Comparison of ENCODE assay signal across 11 cellular contexts in genomic region chr22:39469681-39470461, GRCh38. TPM values are rescaled to one million over a fixed set of nuclear protein-coding genes. Genes with fewer than 3 reads are reported as not detected.
DNase-seq lines count a peak whose midpoint lies in the region; ATAC-seq and TF ChIP-seq lines count a peak whose summit lies in the region.
"Had no signal": no experiment of that assay in that cellular context is flagged by ENCODE, and none has a peak within 500 bp of the region (broad histone marks: within the 10 kb centered on the region; RNA-seq: fewer than 3 reads in every experiment).

No MANE protein-coding gene starts in this region.

- no peak overlapping the region for H3K4me2 ChIP-seq in PC-9

- no TSS peak for BruUV-seq in PC-9 (replicated peaks; lab: Mats Ljungman, UMichigan)

- H3K9me2 ChIP-seq in PC-9 (ENCODE audit: insufficient read depth): no peaks in the 10 kb centered on the region

- intact Hi-C loops in left lung (cut with DNase I): no loop called here
- intact Hi-C loops in PC-9 (cut with micrococcal nuclease; ENCODE audit: unreplicated experiment): loop anchor here (5.0 kb wide), 1 partner anchor 33 kb away; no protein-coding TSS in a partner anchor

- no peaks in the 10 kb centered on the region for H4K20me1 ChIP-seq in PC-9 (ENCODE audit: insufficient read depth)

- POLR2A ChIA-PET in PC-9 (lab: Charles Lee; ENCODE audit: unreplicated experiment): no interaction called here

- H3K27ac ChIP-seq in HL-60 (replicated peaks) (peak overlapping the region; percentile 38), cingulate gyrus (ENCODE audit: low read depth, low read length) (peak overlapping the region; percentile 100), left lung (peak overlapping the region in 1 of 2 donors; percentile 69), PC-9 (no peak overlapping the region)
- H3K27ac ChIP-seq: brain microvascular endothelial cell had no signal

- DNase-seq in Ammon's horn (ENCODE audit: low spot score): peak; percentile 94
- DNase-seq in HL-60 (ENCODE audit: low read depth in 1 of 2, low spot score in 1 of 2): no peak
- peak; percentile 18 for DNase-seq in myocyte (ENCODE audit: low read depth)
- DNase-seq in NCI-H1436 (lab: John Stamatoyannopoulos, UW): no peak
- no peak for DNase-seq in left lung
- DNase-seq in NCI-H748 treated with DMSO at 0.1 percent for 48 hours (lab: John Stamatoyannopoulos, UW): no peak
- no peak for DNase-seq in PC-9
- DNase-seq: brain microvascular endothelial cell had no signal

- H3F3A ChIP-seq in PC-9 (ENCODE audit: insufficient read depth, low read depth): no peaks in the 10 kb centered on the region; the same call in 1 of the 2 replicates

- H3K36me3 ChIP-seq in left lung: no peaks in the 10 kb centered on the region
- H3K36me3 ChIP-seq in PC-9 (ENCODE audit: low read depth): no peaks in the 10 kb centered on the region
- H3K36me3 ChIP-seq: brain microvascular endothelial cell had no signal

- H2AFZ ChIP-seq in PC-9: no peak overlapping the region

- H3K4me3 ChIP-seq in HL-60 (replicated peaks; ENCODE audit: insufficient read depth, low read length): no peak overlapping the region
- H3K4me3 ChIP-seq in left lung: no peak overlapping the region
- H3K4me3 ChIP-seq in PC-9: no peak overlapping the region

- TF ChIP-seq CTCF in HL-60 (IDR thresholded peaks at IDR 0.05; ENCODE audit: insufficient read depth, low read length): no peak
- TF ChIP-seq CTCF in left lung (IDR thresholded peaks at IDR 0.05): no peak
- TF ChIP-seq CTCF in PC-9 (conservative IDR thresholded peaks at IDR 0.05): no peak

- peaks cover 10 to 50% of the 10 kb centered on the region in 2 donors for H3K4me1 ChIP-seq in left lung
- peaks cover 25% of the 10 kb centered on the region for H3K4me1 ChIP-seq in PC-9 (replicated peaks; ENCODE audit: insufficient read depth)

- no peaks in the 10 kb centered on the region for H3K79me2 ChIP-seq in PC-9 (ENCODE audit: low read depth)

- H3K27me3 ChIP-seq in HL-60 (ENCODE audit: insufficient read depth, poor library complexity, severe bottlenecking) (no peaks in the 10 kb centered on the region), left lung (peaks cover 0 to 11% of the 10 kb centered on the region in 2 donors), PC-9 (ENCODE audit: insufficient read depth, low read depth) (peaks cover 11% of the 10 kb centered on the region)
- H3K27me3 ChIP-seq: brain microvascular endothelial cell had no signal

- H3K9me3 ChIP-seq in left lung: no peaks in the 10 kb centered on the region
- no peaks in the 10 kb centered on the region for H3K9me3 ChIP-seq in PC-9 (ENCODE audit: insufficient read depth, low read depth)

- CTCF ChIA-PET in PC-9 (lab: Charles Lee): no interaction called here

- no peak for ATAC-seq in left lung
- ATAC-seq: HCT116 had no signal

RNA-seq across cellular contexts. Expression of gene MGAT3, which starts 13.1 kb away (rescaled TPM):
- total RNA-seq in myocyte: not detected in 2 replicates
- polyA plus RNA-seq in myocyte (2012): 0.10 TPM
- 1 to 10 TPM; 6.7 to 8.8 TPM for total RNA-seq in left lung
- not detected in 2 replicates for total RNA-seq in PC-9 (2021)
- polyA plus RNA-seq: CD14-positive monocyte had no signal

RNA-seq across cellular contexts. Expression of gene MIEF1, which starts 32.2 kb away (rescaled TPM):
- total RNA-seq in myocyte: 21.0 TPM in 2 replicates
- polyA plus RNA-seq in myocyte (2012): 20.3 TPM
- total RNA-seq in left lung: 10 to 100 TPM; 16.1 to 27.2 TPM
- total RNA-seq in PC-9 (2021): 36.9 TPM in 2 replicates

RNA-seq across cellular contexts. Expression of gene ATF4, which starts 50.5 kb away (rescaled TPM):
- total RNA-seq in myocyte (248 and 255 TPM in 2 replicates), left lung (100 to 1,000 TPM; 204 to 308 TPM), PC-9 (2021) (488 and 588 TPM in 2 replicates)
- 527 TPM for polyA plus RNA-seq in myocyte (2012)

Comparison
In these comparisons a context has a peak if more than half of its experiments do, and no peak if none do; other contexts are left out.
1. DNase-seq: peak in Ammon's horn (single experiment) and myocyte (single experiment); none in HL-60 (0 of 2), NCI-H1436 (single experiment), left lung (0 of 2), NCI-H748 treated with DMSO at 0.1 percent for 48 hours (single experiment) and PC-9 (0 of 2).